In genomic region chr3:71069797-71070196, GRCh38 we compare ENCODE assay signal across 8 cellular contexts.
DNase-seq lines count a peak whose midpoint lies in the region; ATAC-seq and TF ChIP-seq lines count a peak whose summit lies in the region.

No MANE protein-coding gene starts in this region.

- no peak overlapping the region for H3K4me3 ChIP-seq in CD4-positive, alpha-beta memory T cell (ENCODE audit: low read length in 2 of 2)
- no peak overlapping the region for H3K4me3 ChIP-seq in rectal smooth muscle tissue (ENCODE audit: low read length)

- no peaks in the 10 kb centered on the region for H3K9me3 Mint-ChIP-seq in CD4-positive, alpha-beta memory T cell
- no peaks in the 10 kb centered on the region for H3K9me3 Mint-ChIP-seq in HFFc6
- peaks cover 8% of the 10 kb centered on the region for H3K9me3 Mint-ChIP-seq in glutamatergic neuron (ENCODE audit: unreplicated experiment)

- H3K4me1 ChIP-seq in CD4-positive, alpha-beta memory T cell (ENCODE audit: insufficient read depth, low read length), result peaks cover 69% of the 10 kb centered on the region
- peaks cover 28% of the 10 kb centered on the region for H3K4me1 ChIP-seq in rectal smooth muscle tissue (ENCODE audit: control insufficient read depth, insufficient read depth, low read length)

- peaks cover 1 to 15% of the 10 kb centered on the region in 2 donors for H3K36me3 Mint-ChIP-seq in CD4-positive, alpha-beta memory T cell
- H3K36me3 Mint-ChIP-seq in HFFc6 (ENCODE audit: low read depth), result no peaks in the 10 kb centered on the region
- no peaks in the 10 kb centered on the region for H3K36me3 Mint-ChIP-seq in glutamatergic neuron (ENCODE audit: unreplicated experiment)

- H3K27ac ChIP-seq in CD4-positive, alpha-beta memory T cell (ENCODE audit: low read depth, low read length), result no peak overlapping the region
- H3K27ac ChIP-seq in rectal smooth muscle tissue (ENCODE audit: low read depth, low read length), result peak overlapping the region; percentile 21

- no peaks in the 10 kb centered on the region for H3K27me3 Mint-ChIP-seq in CD4-positive, alpha-beta memory T cell
- H3K27me3 Mint-ChIP-seq in HFFc6 (ENCODE audit: insufficient read depth) (no peaks in the 10 kb centered on the region; the same call in 1 of the 2 replicates), glutamatergic neuron (ENCODE audit: unreplicated experiment) (peaks cover 2% of the 10 kb centered on the region)

- H3K27ac Mint-ChIP-seq in CD4-positive, alpha-beta memory T cell, result peak overlapping the region in 6 of 7 donors; percentile 67 to 96 (median 80)
- no peak overlapping the region for H3K27ac Mint-ChIP-seq in HFFc6
- H3K27ac Mint-ChIP-seq in glutamatergic neuron (ENCODE audit: unreplicated experiment), result no peak overlapping the region

- H3K4me1 Mint-ChIP-seq in CD4-positive, alpha-beta memory T cell, result peaks cover 49 to 80% (median 66%) of the 10 kb centered on the region in 4 donors
- H3K4me1 Mint-ChIP-seq in HFFc6 (ENCODE audit: low read depth), result peaks cover 66% of the 10 kb centered on the region
- H3K4me1 Mint-ChIP-seq in glutamatergic neuron (ENCODE audit: low read depth, unreplicated experiment), result peaks cover 25% of the 10 kb centered on the region

- H3K9ac ChIP-seq in rectal smooth muscle tissue (ENCODE audit: low read length), result no peak overlapping the region

- peak overlapping the region in 5 of 8 donors; percentile 6 to 63 (median 16) for H3K4me3 Mint-ChIP-seq in CD4-positive, alpha-beta memory T cell
- no peak overlapping the region for H3K4me3 Mint-ChIP-seq in HFFc6
- H3K4me3 Mint-ChIP-seq in glutamatergic neuron (ENCODE audit: unreplicated experiment), result no peak overlapping the region

- CTCF ChIA-PET in CD4-positive, alpha-beta memory T cell (lab: Charles Lee; ENCODE audit: partially characterized antibody), result interaction anchor here (1.0 to 4.3 kb wide), 19 partner anchors 8 to 446 kb away, joined by 3 to 21 read pairs (median 5); no protein-coding TSS in a partner anchor

- no peaks in the 10 kb centered on the region for H3K27me3 ChIP-seq in CD4-positive, alpha-beta memory T cell (ENCODE audit: insufficient read depth, low read length)
- H3K27me3 ChIP-seq in rectal smooth muscle tissue (ENCODE audit: control insufficient read depth, insufficient read depth, low read length), result no peaks in the 10 kb centered on the region

- H3K36me3 ChIP-seq in CD4-positive, alpha-beta memory T cell (ENCODE audit: insufficient read depth, low read length), result peaks cover 5% of the 10 kb centered on the region
- no peaks in the 10 kb centered on the region for H3K36me3 ChIP-seq in rectal smooth muscle tissue (ENCODE audit: control insufficient read depth, insufficient read depth, low read length)

- POLR2A ChIA-PET in CD4-positive, alpha-beta memory T cell (lab: Charles Lee; ENCODE audit: partially characterized antibody), result interaction anchor here (1.2 to 3.6 kb wide), 8 partner anchors 9 to 80 kb away, joined by 3 to 18 read pairs (median 4); no protein-coding TSS in a partner anchor

- intact Hi-C loops in CD4-positive, alpha-beta memory T cell (cut with micrococcal nuclease), result loop anchor here (1.0 to 10.0 kb wide), 4 partner anchors 62 to 519 kb away; no protein-coding TSS in a partner anchor

- ATAC-seq in HG03460 (IDR thresholded peaks at IDR 0.05; ENCODE audit: unreplicated experiment) (no peak), HG03342 (IDR thresholded peaks at IDR 0.05; ENCODE audit: unreplicated experiment) (no peak)

- no peaks in the 10 kb centered on the region for H3K9me3 ChIP-seq in CD4-positive, alpha-beta memory T cell (ENCODE audit: control insufficient read depth in 1 of 2, low read length in 2 of 2)

- TF ChIP-seq CTCF in HFFc6 (IDR thresholded peaks at IDR 0.05), result peak; percentile 72
- peak; percentile 48 for TF ChIP-seq CTCF in glutamatergic neuron (IDR thresholded peaks at IDR 0.05; ENCODE audit: partially characterized antibody, unreplicated experiment)

- peak; percentile 65 to 81 (median 68) for DNase-seq in CD4-positive, alpha-beta memory T cell
- no peak for DNase-seq in HFFc6
- peak; percentile 61 for DNase-seq in activated effector memory CD4-positive, alpha-beta T cell treated with Interleukin-2 at 50 U/mL for 16 hours
- peak; percentile 63 for DNase-seq in glutamatergic neuron

TF ChIP-seq in PFSK-1, 5 proteins besides CTCF, POLR2A, EP300 and RAD21:
- TF ChIP-seq FOXP2 (optimal IDR thresholded peaks at IDR 0.05; ENCODE audit: borderline replicate concordance, extremely low read depth, extremely low read length, insufficient read depth) (peak; percentile 32), SIN3A (IDR thresholded peaks at IDR 0.05; ENCODE audit: borderline replicate concordance, insufficient read depth, low read length) (no peak)

Comparison
In these comparisons a context has a peak if more than half of its experiments do, and no peak if none do; other contexts are left out.
1. H3K27ac Mint-ChIP-seq: peak in CD4-positive, alpha-beta memory T cell (6 of 7); none in HFFc6 (single experiment) and glutamatergic neuron (single experiment).
2. H3K4me3 Mint-ChIP-seq: peak in CD4-positive, alpha-beta memory T cell (5 of 8); none in HFFc6 (single experiment) and glutamatergic neuron (single experiment).